24 cellular contexts compared by ENCODE assay signal in the genomic region with DNA sequence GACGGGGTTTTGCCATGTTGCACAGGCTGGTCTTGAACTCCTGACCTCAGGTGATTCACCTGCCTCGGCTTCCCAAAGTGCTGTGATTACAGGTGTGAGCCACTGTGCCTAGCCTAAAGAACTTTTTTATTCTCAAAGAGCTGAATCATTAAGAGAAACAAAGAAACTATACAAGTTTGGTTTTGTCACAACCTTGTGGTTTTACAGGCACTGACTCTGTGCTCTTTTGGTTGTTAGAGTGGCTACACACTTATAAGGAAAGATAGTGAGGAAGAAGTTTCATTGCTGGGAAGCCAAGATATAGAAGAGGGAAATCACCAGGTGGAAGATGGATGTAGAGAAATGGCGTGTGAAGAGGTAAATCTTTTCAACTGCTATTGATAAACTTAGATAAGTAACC. TPM values are rescaled to one million over a fixed set of nuclear protein-coding genes. Genes with fewer than 3 reads are reported as not detected.
"Had no signal": no experiment of that assay in that cellular context is flagged by ENCODE, and none has a peak within 500 bp of the region (broad histone marks: within the 10 kb centered on the region; RNA-seq: fewer than 3 reads in every experiment).

No MANE protein-coding gene starts in this region.

- H3K4me1 ChIP-seq: colonic mucosa, psoas muscle, stomach, transverse colon had no signal

- H3K27ac Mint-ChIP-seq: endodermal cell; naive B cell; stimulated activated memory B cell treated with anti-CD40 and anti-IgM and Interleukin-4, amounts not matched to agents 10 μg/mL and 1 μg/mL and 100 μg/mL, for 72 hours had no signal

- H3K4me1 Mint-ChIP-seq: endodermal cell; stimulated activated memory B cell treated with anti-CD40 and anti-IgM and Interleukin-4, amounts not matched to agents 10 μg/mL and 1 μg/mL and 100 μg/mL, for 72 hours had no signal

- H3K9me3 ChIP-seq: colonic mucosa, heart right ventricle, neutrophil, psoas muscle, spleen, stomach, thoracic aorta, transverse colon had no signal

- H3K27me3 Mint-ChIP-seq: naive B cell; stimulated activated memory B cell treated with anti-CD40 and anti-IgM and Interleukin-4, amounts not matched to agents 10 μg/mL and 1 μg/mL and 100 μg/mL, for 72 hours had no signal

- FAIRE-seq: endothelial cell of umbilical vein, frontal cortex, keratinocyte had no signal

- DNase-seq: colonic mucosa; dermis blood vessel endothelial cell; endodermal cell; heart right ventricle; left colon; left ventricle myocardium superior; mesendoderm; naive B cell; psoas muscle; spleen; stimulated activated CD4-positive, alpha-beta T cell treated with anti-CD3 and anti-CD28 coated beads, Interleukin-15, amount 100 ng/mL, for 24 hours; stimulated activated CD4-positive, alpha-beta T cell treated with anti-CD3 and anti-CD28 coated beads, Interleukin-1b, Interleukin-23, amount 100 ng/mL, for 48 hours; stimulated activated CD4-positive, alpha-beta T cell treated with anti-CD3 and anti-CD28 coated beads, Interleukin-4, amount 100 ng/mL, for 24 hours; stomach; substantia nigra; transverse colon had no signal

- H3K27ac ChIP-seq: colonic mucosa, heart right ventricle, neutrophil, psoas muscle, spleen, stomach, thoracic aorta, transverse colon had no signal

- H3K27me3 ChIP-seq: colonic mucosa, heart right ventricle, neutrophil, spleen, stomach, transverse colon had no signal

- ATAC-seq: heart right ventricle; left colon; left ventricle myocardium superior; psoas muscle; sciatic nerve; stimulated activated memory B cell treated with anti-CD40 and anti-IgM and Interleukin-4, amounts not matched to agents 10 μg/mL and 1 μg/mL and 100 μg/mL, for 72 hours had no signal

- H3K4me3 ChIP-seq: colonic mucosa, heart right ventricle, lung, psoas muscle, spleen, stomach, thoracic aorta, transverse colon had no signal

- H3K4me3 Mint-ChIP-seq: endodermal cell; naive B cell; stimulated activated memory B cell treated with anti-CD40 and anti-IgM and Interleukin-4, amounts not matched to agents 10 μg/mL and 1 μg/mL and 100 μg/mL, for 72 hours had no signal

- H3K9me3 Mint-ChIP-seq: endodermal cell; naive B cell; stimulated activated memory B cell treated with anti-CD40 and anti-IgM and Interleukin-4, amounts not matched to agents 10 μg/mL and 1 μg/mL and 100 μg/mL, for 72 hours had no signal

RNA-seq across cellular contexts. Expression of a gene that starts 10.1 kb away (rescaled TPM):
- total RNA-seq: dermis blood vessel endothelial cell had no signal
